11 cellular contexts compared by ENCODE assay signal in the genomic region with DNA sequence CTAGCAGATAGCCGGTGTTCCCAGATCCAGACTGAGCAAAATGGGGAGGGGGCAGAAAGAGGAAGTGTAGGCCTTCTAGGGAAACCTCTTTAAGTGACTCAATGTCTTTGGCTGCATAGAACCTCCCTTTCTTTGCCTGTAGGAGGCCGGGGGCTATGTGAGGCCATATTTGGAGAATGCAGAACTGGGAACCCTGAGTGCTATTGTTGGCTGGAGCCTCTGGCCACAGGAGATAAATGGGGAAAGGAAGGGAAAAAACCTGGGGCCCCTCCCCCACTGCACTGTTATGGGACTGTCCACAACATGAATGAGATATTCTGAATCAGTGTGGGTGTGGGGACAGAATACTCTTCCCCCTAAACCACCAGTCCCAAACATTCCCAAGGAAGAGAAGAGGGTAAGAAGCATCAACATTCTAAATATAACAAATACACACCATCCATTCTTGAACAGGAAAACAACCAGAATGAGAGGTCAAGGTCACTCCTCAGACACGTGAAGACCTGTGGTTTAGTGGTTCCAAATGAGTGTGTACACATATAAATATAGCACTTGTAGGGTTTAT. TPM values are rescaled to one million over a fixed set of nuclear protein-coding genes. Genes with fewer than 3 reads are reported as not detected.
DNase-seq lines count a peak whose midpoint lies in the region; ATAC-seq and TF ChIP-seq lines count a peak whose summit lies in the region.
"Had no signal": no experiment of that assay in that cellular context is flagged by ENCODE, and none has a peak within 500 bp of the region (broad histone marks: within the 10 kb centered on the region; RNA-seq: fewer than 3 reads in every experiment).

No MANE protein-coding gene starts in this region.

- no peak for DNase-seq in CD8-positive, alpha-beta T cell
- DNase-seq in IMR-90 = peak; percentile 66
- peak; percentile 68 for DNase-seq in UCSD-AML1 (lab: John Stamatoyannopoulos, UW; ENCODE audit: unreplicated experiment)
- no peak for DNase-seq in kidney epithelial cell (ENCODE audit: low read depth)
- no peak for DNase-seq in stimulated activated naive CD4-positive, alpha-beta T cell (lab: John Stamatoyannopoulos, UW)
- no peak for DNase-seq in foreskin keratinocyte
- no peak for DNase-seq in AG08396 (ENCODE audit: low spot score)
- DNase-seq: NCI-H510A treated with DMSO at 0.1 percent for 48 hours had no signal

- H3K23ac ChIP-seq in IMR-90 (ENCODE audit: low read depth, low read length) = peak overlapping the region; percentile 44; the same call in 1 of the 2 replicates

- H3K79me1 ChIP-seq in IMR-90 (ENCODE audit: low read depth in 1 of 2, low read length in 2 of 2) = peaks cover 16 to 40% of the 10 kb centered on the region in 2 experiments; a peak in 3 of 4 replicates

- intact Hi-C loops in CD8-positive, alpha-beta T cell (cut with DNase I, micrococcal nuclease) = no loop called here
- intact Hi-C loops in IMR-90 (cut with micrococcal nuclease) = no loop called here

- no peaks in the 10 kb centered on the region for H3K27me3 ChIP-seq in CD8-positive, alpha-beta T cell (ENCODE audit: insufficient read depth, low read length)
- H3K27me3 ChIP-seq in IMR-90 (ENCODE audit: control insufficient read depth, insufficient read depth, low read length) (no peaks in the 10 kb centered on the region), kidney epithelial cell (ENCODE audit: control insufficient read depth, insufficient read depth, low read length) (no peaks in the 10 kb centered on the region), foreskin keratinocyte (peaks cover 2% of the 10 kb centered on the region)

- peaks cover 10% of the 10 kb centered on the region; the same call in 1 of the 2 replicates for H3K9me1 ChIP-seq in IMR-90 (ENCODE audit: insufficient read depth, low read length)

- H2BK120ac ChIP-seq in IMR-90 (ENCODE audit: low read depth, low read length) = peak overlapping the region; percentile 64

- H3K4me1 ChIP-seq in CD8-positive, alpha-beta T cell (ENCODE audit: insufficient read depth, low read length) = peaks cover 11% of the 10 kb centered on the region
- H3K4me1 ChIP-seq in IMR-90 (ENCODE audit: control insufficient read depth, insufficient read depth, low read length) (peaks cover 4% of the 10 kb centered on the region), foreskin keratinocyte (peaks cover 11% of the 10 kb centered on the region)

- H3K9ac ChIP-seq in IMR-90 (ENCODE audit: low read depth, low read length) = no peak overlapping the region
- H3K9ac ChIP-seq: KMS-11 had no signal

- H3K14ac ChIP-seq in IMR-90 (replicated peaks; ENCODE audit: low read depth, low read length) = no peak overlapping the region

- H3K27ac ChIP-seq in CD8-positive, alpha-beta T cell (ENCODE audit: low read depth, low read length) = no peak overlapping the region
- H3K27ac ChIP-seq in IMR-90 (ENCODE audit: insufficient read depth, low read length) (no peak overlapping the region), foreskin keratinocyte (no peak overlapping the region)
- H3K27ac ChIP-seq: KMS-11 had no signal

- H2AK9ac ChIP-seq in IMR-90 (replicated peaks; ENCODE audit: low read depth, low read length, poor library complexity) = peak overlapping the region; percentile 71

- in situ Hi-C loops in IMR-90 (cut with MboI; ENCODE audit: low sequenced_read_pairs) = no loop called here

- H3K36me3 ChIP-seq in CD8-positive, alpha-beta T cell (ENCODE audit: insufficient read depth, low read length) = peaks cover 31% of the 10 kb centered on the region
- H3K36me3 ChIP-seq in IMR-90 (ENCODE audit: control insufficient read depth, insufficient read depth, low read length) = peaks cover 27% of the 10 kb centered on the region
- peaks cover 3% of the 10 kb centered on the region for H3K36me3 ChIP-seq in kidney epithelial cell (ENCODE audit: control insufficient read depth, insufficient read depth, low read length)

- TF ChIP-seq CTCF in CD8-positive, alpha-beta T cell (IDR thresholded peaks at IDR 0.05) = no peak
- TF ChIP-seq CTCF in IMR-90 (conservative IDR thresholded peaks at IDR 0.05; ENCODE audit: low read depth, low read length) (no peak; the same call in 1 of the 2 replicates), kidney epithelial cell (IDR thresholded peaks at IDR 0.05; ENCODE audit: insufficient read depth, low read length, poor library complexity, severe bottlenecking) (peak; percentile 2), foreskin keratinocyte (conservative IDR thresholded peaks at IDR 0.05) (no peak)

- H4K5ac ChIP-seq in IMR-90 (ENCODE audit: low read depth, low read length) = no peak overlapping the region

- H4K8ac ChIP-seq in IMR-90 (ENCODE audit: low read depth in 2 of 2, low read length in 2 of 2) = 0 out of 4 replicates have a peak overlapping the region, but pooled peaks of 1 of the 2 experiments have one; percentile 52

- no peaks in the 10 kb centered on the region for H3K9me3 ChIP-seq in CD8-positive, alpha-beta T cell (ENCODE audit: low read length)
- H3K9me3 ChIP-seq in IMR-90 (ENCODE audit: control insufficient read depth, insufficient read depth, low read length) = no peaks in the 10 kb centered on the region

- peak overlapping the region; percentile 81; the same call in 1 of the 2 replicates for H2BK20ac ChIP-seq in IMR-90 (ENCODE audit: low read depth, low read length)

- peaks cover 4% of the 10 kb centered on the region for H3K27me3 Mint-ChIP-seq in CD8-positive, alpha-beta T cell (ENCODE audit: low read depth)

- POLR2A ChIA-PET in CD8-positive, alpha-beta T cell (lab: Charles Lee) = no interaction called here
- POLR2A ChIA-PET in IMR-90 (lab: Charles Lee; ENCODE audit: unreplicated experiment) = no interaction called here

- dilution Hi-C loops in IMR-90 (cut with HindIII; ENCODE audit: low sequenced_read_pairs, unreplicated experiment) = no loop called here

- H3K9me3 Mint-ChIP-seq in CD8-positive, alpha-beta T cell = no peaks in the 10 kb centered on the region
- H3K9me3 Mint-ChIP-seq: T-helper 1 cell treated with Interleukin-12 subunit alpha and Interleukin-12 subunit beta and Interleukin-4 antibody, amounts not matched to agents 30 μg/mL and 1 μg/mL, for 36 hours had no signal

- no peak overlapping the region for H3K4me2 ChIP-seq in IMR-90 (ENCODE audit: low read depth, low read length)
- H3K4me2 ChIP-seq: KMS-11 had no signal

- no peak for TF ChIP-seq POLR2A in IMR-90 (IDR thresholded peaks at IDR 0.05; ENCODE audit: low read depth, low read length)

- TF ChIP-seq RAD21 in IMR-90 (IDR thresholded peaks at IDR 0.05; ENCODE audit: low read length) = no peak

- CTCF ChIA-PET in CD8-positive, alpha-beta T cell (lab: Charles Lee) = interaction anchor here (0.9 kb wide), 1 partner anchor 198 kb away, joined by 3 read pairs; a partner anchor contains a TSS
- CTCF ChIA-PET in IMR-90 (lab: Yijun Ruan, JAX) = no interaction called here

- H2AK5ac ChIP-seq in IMR-90 (ENCODE audit: low read depth, low read length) = peak overlapping the region; percentile 88; the same call in 1 of the 2 replicates

- no peak overlapping the region for H2AFZ ChIP-seq in IMR-90 (replicated peaks; ENCODE audit: low read length, poor library complexity)

- H3K18ac ChIP-seq in IMR-90 (ENCODE audit: low read depth, low read length) = no peak overlapping the region

- H3K4me3 ChIP-seq in CD8-positive, alpha-beta T cell (ENCODE audit: low read depth, low read length) = no peak overlapping the region
- no peak overlapping the region for H3K4me3 ChIP-seq in IMR-90 (ENCODE audit: insufficient read depth, low read depth, low read length)
- H3K4me3 ChIP-seq in kidney epithelial cell (ENCODE audit: low read depth, low read length) = no peak overlapping the region

- no peaks in the 10 kb centered on the region for H4K20me1 ChIP-seq in IMR-90 (ENCODE audit: insufficient read depth, low read length)

- no peak overlapping the region for H3K27ac Mint-ChIP-seq in CD8-positive, alpha-beta T cell
- H3K27ac Mint-ChIP-seq: T-helper 1 cell treated with Interleukin-12 subunit alpha and Interleukin-12 subunit beta and Interleukin-4 antibody, amounts not matched to agents 30 μg/mL and 1 μg/mL, for 36 hours had no signal

- no TSS peak for BruUV-seq in IMR-90 (replicated peaks; lab: Mats Ljungman, UMichigan)

- peak overlapping the region; percentile 90 for H2BK5ac ChIP-seq in IMR-90 (ENCODE audit: low read depth, low read length, poor library complexity, severe bottlenecking)

- peak overlapping the region; percentile 96 for H3K4ac ChIP-seq in IMR-90 (ENCODE audit: low read depth, low read length)

- H3K56ac ChIP-seq in IMR-90 (ENCODE audit: extremely low read depth, insufficient read depth, low read length) = no peak overlapping the region

- peak overlapping the region; percentile 51; the same call in 1 of the 2 replicates for H4K91ac ChIP-seq in IMR-90 (ENCODE audit: insufficient read depth, low read depth, low read length)

- H3K4me3 Mint-ChIP-seq in CD8-positive, alpha-beta T cell = peak overlapping the region; percentile 32

- WGBS in IMR-90 (ENCODE audit: extremely low coverage in 2 of 2, insufficient read length in 1 of 2), 2 experiments = 75% methylated on average over 1 of the region's 3 CpGs; no CpG with 5 or more reads in 1 of the 2 experiments

- H3K36me3 Mint-ChIP-seq in CD8-positive, alpha-beta T cell = peaks cover 55% of the 10 kb centered on the region

- ATAC-seq in CD8-positive, alpha-beta T cell = no peak
- ATAC-seq in IMR-90 (ENCODE audit: low read depth) = no peak
- no peak for ATAC-seq in foreskin keratinocyte
- no peak for ATAC-seq in GM19328 (IDR thresholded peaks at IDR 0.05; ENCODE audit: unreplicated experiment)

- H3K4me1 Mint-ChIP-seq in CD8-positive, alpha-beta T cell (ENCODE audit: low read depth) = peaks cover 32% of the 10 kb centered on the region

- H2BK15ac ChIP-seq in IMR-90 (ENCODE audit: low read depth, low read length) = peak overlapping the region; percentile 98; the same call in 1 of the 3 replicates

RNA-seq across cellular contexts. Expression of a gene that starts 2.4 kb away (rescaled TPM):
- 10 to 100 TPM; 41.0 to 45.1 TPM for total RNA-seq in CD8-positive, alpha-beta T cell
- total RNA-seq in IMR-90 (2012; rRNA removed) = 71.3 and 78.3 TPM in 2 replicates
- polyA plus RNA-seq in IMR-90 (2012; rRNA removed) = 127 and 130 TPM in 2 replicates
- polyA plus RNA-seq in IMR-90 (2012; cell fraction: cytosol; rRNA removed) = 52.7 and 94.7 TPM in 2 replicates
- polyA plus RNA-seq in IMR-90 (2012; cell fraction: nucleus; rRNA removed; ENCODE audit: low replicate concordance) = 59.9 and 91.1 TPM in 2 replicates
- total RNA-seq in kidney epithelial cell = 131 and 144 TPM in 2 replicates
- total RNA-seq in foreskin keratinocyte = 95.3 and 100 TPM in 2 replicates
- 139 and 143 TPM in 2 replicates for polyA plus RNA-seq in foreskin keratinocyte

RNA-seq across cellular contexts. Expression of a gene that starts 4.8 kb away (rescaled TPM):
- under 1 TPM; 0.16 to 0.28 TPM for total RNA-seq in CD8-positive, alpha-beta T cell
- 1.3 and 1.9 TPM in 2 replicates for total RNA-seq in IMR-90 (2012; rRNA removed)
- polyA plus RNA-seq in IMR-90 (2012; rRNA removed) = 15.1 and 16.2 TPM in 2 replicates
- polyA plus RNA-seq in IMR-90 (2012; cell fraction: cytosol; rRNA removed) = 6.8 and 7.9 TPM in 2 replicates
- 41.3 and 74.4 TPM in 2 replicates for polyA plus RNA-seq in IMR-90 (2012; cell fraction: nucleus; rRNA removed; ENCODE audit: low replicate concordance)
- 0.67 and 0.96 TPM in 2 replicates for total RNA-seq in kidney epithelial cell
- 0.24 and 0.28 TPM in 2 replicates for total RNA-seq in foreskin keratinocyte
- polyA plus RNA-seq in foreskin keratinocyte = 0.23 and 0.25 TPM in 2 replicates

RNA-seq across cellular contexts. Expression of a gene that starts 14.6 kb away (rescaled TPM):
- total RNA-seq in CD8-positive, alpha-beta T cell = not detected
- 0.18 and 0.28 TPM in 2 replicates for total RNA-seq in IMR-90 (2012; rRNA removed)
- 1.6 and 2.5 TPM in 2 replicates for polyA plus RNA-seq in IMR-90 (2012; rRNA removed)
- 1.7 and 1.8 TPM in 2 replicates for polyA plus RNA-seq in IMR-90 (2012; cell fraction: cytosol; rRNA removed)
- 0.16 and 0.25 TPM in 2 replicates for polyA plus RNA-seq in IMR-90 (2012; cell fraction: nucleus; rRNA removed; ENCODE audit: low replicate concordance)
- total RNA-seq in kidney epithelial cell = 1.3 and 5.3 TPM in 2 replicates
- total RNA-seq in foreskin keratinocyte = not detected in 2 replicates
- 0.13 and 0.21 TPM in 2 replicates for polyA plus RNA-seq in foreskin keratinocyte

RNA-seq across cellular contexts. Expression of a gene that starts 22.9 kb away (rescaled TPM):
- 1 to 10 TPM; 4.0 to 5.6 TPM for total RNA-seq in CD8-positive, alpha-beta T cell
- total RNA-seq in IMR-90 (2012; rRNA removed) (50.5 and 78.1 TPM in 2 replicates), kidney epithelial cell (48.3 and 49.4 TPM in 2 replicates), foreskin keratinocyte (80.0 and 84.1 TPM in 2 replicates)
- polyA plus RNA-seq in IMR-90 (2012; rRNA removed) (66.8 and 75.9 TPM in 2 replicates), foreskin keratinocyte (114 and 116 TPM in 2 replicates)
- 98.0 and 195 TPM in 2 replicates for polyA plus RNA-seq in IMR-90 (2012; cell fraction: cytosol; rRNA removed)
- 20.9 and 24.9 TPM in 2 replicates for polyA plus RNA-seq in IMR-90 (2012; cell fraction: nucleus; rRNA removed; ENCODE audit: low replicate concordance)

RNA-seq across cellular contexts. Expression of a gene that starts 23.0 kb away (rescaled TPM):
- total RNA-seq in CD8-positive, alpha-beta T cell = not detected
- total RNA-seq in IMR-90 (2012; rRNA removed) (not detected in 2 replicates), kidney epithelial cell (0.21 TPM in 1 of 2 replicates, not detected in the other), foreskin keratinocyte (not detected in 2 replicates)
- polyA plus RNA-seq in IMR-90 (2012; rRNA removed) (not detected in 2 replicates), foreskin keratinocyte (0.02 and 0.06 TPM in 2 replicates)
- not detected in 2 replicates for polyA plus RNA-seq in IMR-90 (2012; cell fraction: cytosol; rRNA removed)
- polyA plus RNA-seq in IMR-90 (2012; cell fraction: nucleus; rRNA removed; ENCODE audit: low replicate concordance) = not detected in 2 replicates

Comparison
In these comparisons a context has a peak if more than half of its experiments do, and no peak if none do; other contexts are left out.
1. DNase-seq: peak in IMR-90 (single experiment) and UCSD-AML1 (single experiment); none in CD8-positive, alpha-beta T cell (0 of 7), kidney epithelial cell (single experiment), stimulated activated naive CD4-positive, alpha-beta T cell (0 of 6), foreskin keratinocyte (0 of 2) and AG08396 (single experiment).